ENCODE assay signal across 1 cellular context in genomic region chr15:53472883-53473282, GRCh38.
TF ChIP-seq lines count a peak whose summit lies in the region.

No MANE protein-coding gene starts in this region.

TF ChIP-seq in H1, 55 proteins besides CTCF, POLR2A, EP300 and RAD21 (continued from another document):
- TF ChIP-seq CHD7 (IDR thresholded peaks at IDR 0.05; ENCODE audit: insufficient replicate concordance, low read length), result no peak
- TF ChIP-seq SP1 (IDR thresholded peaks at IDR 0.05; ENCODE audit: low read depth, low read length), result no peak
- no peak for TF ChIP-seq E2F6 (IDR thresholded peaks at IDR 0.05)
- TF ChIP-seq SAP30 (IDR thresholded peaks at IDR 0.05; ENCODE audit: insufficient read depth, insufficient replicate concordance, low read length), result no peak
TF ChIP-seq in H1: peak in this region for 0.
